Comparison of ENCODE assay signal across 5 cellular contexts in genomic region chr12:22002430-22002829, GRCh38.
"Had no signal": no experiment of that assay in that cellular context is flagged by ENCODE, and none has a peak within 500 bp of the region (broad histone marks: within the 10 kb centered on the region; RNA-seq: fewer than 3 reads in every experiment).

No MANE protein-coding gene starts in this region.

- H3K4me3 Mint-ChIP-seq: GM23338, H9 had no signal

- H3K9me3 Mint-ChIP-seq: GM23338, H9 had no signal

- DNase-seq: H9, HCEC 1CT, IMR-90 had no signal

- H3K27ac Mint-ChIP-seq: GM23338, H9 had no signal

- H3K4me3 ChIP-seq: GM23338, K562 had no signal

- ATAC-seq: GM23338, K562 had no signal
